8 cellular contexts compared by ENCODE assay signal in genomic region chr15:52735231-52736089, GRCh38. TPM values are rescaled to one million over a fixed set of nuclear protein-coding genes. Genes with fewer than 3 reads are reported as not detected.
DNase-seq lines count a peak whose midpoint lies in the region; ATAC-seq and TF ChIP-seq lines count a peak whose summit lies in the region.

No MANE protein-coding gene starts in this region.

- DNase-seq in EH (ENCODE audit: low read depth), result peak; percentile 78
- DNase-seq in HAP-1 (ENCODE audit: low spot score in 2 of 2), result peak; percentile 73 to 84
- peak; percentile 30 for DNase-seq in NCI-H1105 (lab: John Stamatoyannopoulos, UW)
- peak; percentile 76 for DNase-seq in SKM-1 treated with dmso at 0.1 percent for 144 hours (lab: John Stamatoyannopoulos, UW; ENCODE audit: unreplicated experiment)
- peak; percentile 48 for DNase-seq in activated naive CD4-positive, alpha-beta T cell treated with anti-CD3 and anti-CD28 coated beads, Interleukin-2, amount 50 U/mL, for 16 hours
- DNase-seq in glomerular visceral epithelial cell (ENCODE audit: extremely low spot score), result peak; percentile 82
- peak; percentile 74 for DNase-seq in progenitor cell of endocrine pancreas (ENCODE audit: low spot score, unreplicated experiment)

- in situ Hi-C loops in HAP-1 (cut with MboI; ENCODE audit: low sequenced_read_pairs), result no loop called here

- H3K27me3 Mint-ChIP-seq in progenitor cell of endocrine pancreas, result peaks cover 2% of the 10 kb centered on the region

- H3K27ac Mint-ChIP-seq in progenitor cell of endocrine pancreas, result no peak overlapping the region

- no peaks in the 10 kb centered on the region for H3K4me1 Mint-ChIP-seq in progenitor cell of endocrine pancreas (ENCODE audit: low read depth)

- H3K4me1 ChIP-seq in HAP-1, result no peaks in the 10 kb centered on the region

- H3K9me3 Mint-ChIP-seq in progenitor cell of endocrine pancreas (ENCODE audit: low read depth), result no peaks in the 10 kb centered on the region

- no peak for ATAC-seq in HG03135 (IDR thresholded peaks at IDR 0.05; ENCODE audit: unreplicated experiment)

- H3K27me3 ChIP-seq in HAP-1 (ENCODE audit: low read depth), result no peaks in the 10 kb centered on the region

- no peaks in the 10 kb centered on the region for H3K9me3 ChIP-seq in HAP-1

- no peaks in the 10 kb centered on the region for H3K36me3 Mint-ChIP-seq in progenitor cell of endocrine pancreas (ENCODE audit: insufficient read depth)

- no peak overlapping the region for H3K4me3 Mint-ChIP-seq in progenitor cell of endocrine pancreas (ENCODE audit: low read depth)

- no peaks in the 10 kb centered on the region for H3K36me3 ChIP-seq in HAP-1 (replicated peaks)

- no peak overlapping the region for H3K4me3 ChIP-seq in HAP-1

- peak; percentile 88 for TF ChIP-seq CTCF in progenitor cell of endocrine pancreas (IDR thresholded peaks at IDR 0.05; ENCODE audit: unreplicated experiment)

RNA-seq across cellular contexts. Expression of gene ONECUT1, which starts 54.7 kb away (rescaled TPM):
- total RNA-seq in progenitor cell of endocrine pancreas, result 304 and 341 TPM in 2 replicates

RNA-seq across cellular contexts. Expression of gene ATOSA, which starts 56.3 kb away (rescaled TPM):
- total RNA-seq in progenitor cell of endocrine pancreas, result 56.9 and 61.8 TPM in 2 replicates

Comparison
In these comparisons a context has a peak if more than half of its experiments do, and no peak if none do; other contexts are left out.
1. DNase-seq: peak in every context shown above with its lines; median percentile 82 in glomerular visceral epithelial cell; 78 in HAP-1; 78 in EH; 76 in SKM-1 treated with dmso at 0.1 percent for 144 hours; 74 in progenitor cell of endocrine pancreas; 48 in activated naive CD4-positive, alpha-beta T cell treated with anti-CD3 and anti-CD28 coated beads, Interleukin-2, amount 50 U/mL, for 16 hours; 30 in NCI-H1105.